Comparison of ENCODE assay signal across 28 cellular contexts in genomic region chr18:76938619-76939018, GRCh38.
"Had no signal": no experiment of that assay in that cellular context is flagged by ENCODE, and none has a peak within 500 bp of the region (broad histone marks: within the 10 kb centered on the region; RNA-seq: fewer than 3 reads in every experiment).

No MANE protein-coding gene starts in this region.

- H3K27me3 ChIP-seq: body of pancreas, esophagus squamous epithelium, gastroesophageal sphincter had no signal

- H3K4me3 ChIP-seq: body of pancreas, esophagus squamous epithelium, gastroesophageal sphincter had no signal

- DNase-seq: activated CD4-positive, alpha-beta T cell treated with anti-CD3 and anti-CD28 coated beads for 1 hour; activated CD4-positive, alpha-beta T cell treated with anti-CD3 and anti-CD28 coated beads for 4 hours; activated CD4-positive, alpha-beta T cell treated with anti-CD3 and anti-CD28 coated beads, Interleukin-2, amount 10 ng/mL, durations not matched to agents 7 days and 5 days; activated CD4-positive, alpha-beta T cell treated with anti-CD3 and anti-CD28 coated beads, Interleukin-2, amount 50 U/mL, for 4 hours; activated CD8-positive, alpha-beta memory T cell treated with anti-CD3 and anti-CD28 coated beads for 24 hours; activated CD8-positive, alpha-beta T cell treated with anti-CD3 and anti-CD28 coated beads for 36 hours; activated effector memory CD4-positive, alpha-beta T cell treated with Interleukin-2 at 50 U/mL for 16 hours; activated gamma-delta T cell treated with Interleukin-2 at 50 U/mL for 16 hours; activated naive CD4-positive, alpha-beta T cell treated with anti-CD3 and anti-CD28 coated beads, Interleukin-2, amount 50 U/mL, for 16 hours; activated naive CD4-positive, alpha-beta T cell treated with Interleukin-2 at 50 U/mL for 16 hours; activated T-cell treated with anti-CD3 and anti-CD28 coated beads, Interleukin-2, amount 50 U/mL, for 4 hours; amniotic stem cell; aorta; body of pancreas; caudate nucleus; cortex of kidney; dermis blood vessel endothelial cell; effector CD8-positive, alpha-beta T cell; esophagus squamous epithelium; foreskin melanocyte; T-helper 1 cell; T-helper 17 cell; T1000 had no signal

- H3K4me3 Mint-ChIP-seq: activated CD4-positive, alpha-beta T cell treated with anti-CD3 and anti-CD28 coated beads, Interleukin-2, amount 10 ng/mL, durations not matched to agents 7 days and 5 days; activated CD8-positive, alpha-beta T cell treated with anti-CD3 and anti-CD28 coated beads for 36 hours; activated naive CD8-positive, alpha-beta T cell; activated T-cell treated with anti-CD3 and anti-CD28 coated beads, Interleukin-2, amount 50 U/mL, for 4 hours; activated T-helper 17 cell treated with anti-CD3 and anti-CD28 coated beads, Interleukin-2, amount 50 U/mL, for 72 hours; T-helper 17 cell; T-helper 2 cell treated with Interferon-gamma antibody and Interleukin-4, amounts not matched to agents 5 μg/mL and 100 μg/mL, for 36 hours had no signal

- H3K9me3 ChIP-seq: body of pancreas, esophagus squamous epithelium, gastroesophageal sphincter had no signal

- H3K27ac ChIP-seq: body of pancreas, epithelial cell of prostate, esophagus squamous epithelium, gastroesophageal sphincter had no signal

- H3K27me3 Mint-ChIP-seq: activated CD4-positive, alpha-beta T cell treated with anti-CD3 and anti-CD28 coated beads, Interleukin-2, amount 10 ng/mL, durations not matched to agents 7 days and 5 days; activated CD8-positive, alpha-beta T cell treated with anti-CD3 and anti-CD28 coated beads for 36 hours; activated naive CD8-positive, alpha-beta T cell; activated T-helper 17 cell treated with anti-CD3 and anti-CD28 coated beads, Interleukin-2, amount 50 U/mL, for 72 hours; T-helper 17 cell had no signal

- ATAC-seq: activated CD8-positive, alpha-beta T cell treated with anti-CD3 and anti-CD28 coated beads for 36 hours; activated T-cell treated with anti-CD3 and anti-CD28 coated beads, Interleukin-2, amount 50 U/mL, for 4 hours; activated T-helper 17 cell treated with anti-CD3 and anti-CD28 coated beads, Interleukin-2, amount 50 U/mL, for 72 hours; body of pancreas; gastroesophageal sphincter; T-helper 17 cell had no signal

- H3K4me1 ChIP-seq: body of pancreas, esophagus squamous epithelium, gastroesophageal sphincter had no signal

- H3K9me3 Mint-ChIP-seq: activated CD4-positive, alpha-beta T cell treated with anti-CD3 and anti-CD28 coated beads, Interleukin-2, amount 10 ng/mL, durations not matched to agents 7 days and 5 days; activated CD8-positive, alpha-beta T cell treated with anti-CD3 and anti-CD28 coated beads for 36 hours; activated T-cell treated with anti-CD3 and anti-CD28 coated beads, Interleukin-2, amount 50 U/mL, for 4 hours; activated T-helper 17 cell treated with anti-CD3 and anti-CD28 coated beads, Interleukin-2, amount 50 U/mL, for 72 hours; T-helper 2 cell treated with Interferon-gamma antibody and Interleukin-4, amounts not matched to agents 5 μg/mL and 100 μg/mL, for 36 hours had no signal

- H3K27ac Mint-ChIP-seq: activated CD4-positive, alpha-beta T cell treated with anti-CD3 and anti-CD28 coated beads, Interleukin-2, amount 10 ng/mL, durations not matched to agents 7 days and 5 days; activated CD8-positive, alpha-beta T cell treated with anti-CD3 and anti-CD28 coated beads for 36 hours; activated naive CD8-positive, alpha-beta T cell; activated T-helper 17 cell treated with anti-CD3 and anti-CD28 coated beads, Interleukin-2, amount 50 U/mL, for 72 hours; T-helper 17 cell; T-helper 2 cell treated with Interferon-gamma antibody and Interleukin-4, amounts not matched to agents 5 μg/mL and 100 μg/mL, for 36 hours had no signal

- H3K4me1 Mint-ChIP-seq: activated CD4-positive, alpha-beta T cell treated with anti-CD3 and anti-CD28 coated beads, Interleukin-2, amount 10 ng/mL, durations not matched to agents 7 days and 5 days; activated T-helper 17 cell treated with anti-CD3 and anti-CD28 coated beads, Interleukin-2, amount 50 U/mL, for 72 hours had no signal
